In the genomic region with DNA sequence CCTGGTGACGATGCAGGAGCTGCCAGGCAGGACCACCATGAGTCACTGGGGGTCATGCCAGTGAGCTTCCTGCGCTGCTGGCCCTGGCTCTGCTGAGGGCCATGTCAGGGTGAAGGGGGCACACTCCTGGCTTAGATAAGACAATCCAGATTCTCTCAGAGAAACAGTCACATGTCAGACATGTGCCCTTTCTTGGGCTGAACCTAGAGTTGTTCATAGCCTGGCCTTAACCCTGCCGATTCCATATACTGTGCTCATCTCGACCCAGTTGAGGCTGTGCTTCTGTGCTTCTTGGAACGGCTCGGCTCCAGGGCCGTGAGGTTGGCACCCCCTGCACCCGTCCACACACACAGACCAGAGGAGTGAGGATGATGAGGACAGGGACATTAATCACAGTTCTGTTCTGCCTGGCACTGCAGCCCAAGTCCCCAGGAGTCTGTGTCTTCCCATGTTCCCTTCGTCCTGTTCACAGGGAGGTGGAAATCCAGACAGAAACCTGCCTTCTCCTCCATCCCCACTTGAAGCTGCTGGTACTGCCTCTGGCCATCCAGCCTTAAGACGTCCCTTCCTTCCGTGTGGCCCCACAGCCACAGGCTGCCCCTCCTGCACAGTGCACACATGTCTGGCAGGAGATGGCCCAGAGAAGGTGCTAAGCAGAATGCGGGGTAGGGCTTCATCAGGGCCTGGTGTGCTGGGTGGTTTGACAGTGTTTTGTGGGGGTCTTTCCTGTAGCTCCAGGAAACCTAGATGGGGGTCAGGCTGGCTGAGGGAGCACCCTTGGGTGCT, we compare ENCODE assay signal across 12 cellular contexts. TPM values are rescaled to one million over a fixed set of nuclear protein-coding genes. Genes with fewer than 3 reads are reported as not detected.
DNase-seq lines count a peak whose midpoint lies in the region; ATAC-seq and TF ChIP-seq lines count a peak whose summit lies in the region.
"Had no signal": no experiment of that assay in that cellular context is flagged by ENCODE, and none has a peak within 500 bp of the region (broad histone marks: within the 10 kb centered on the region; RNA-seq: fewer than 3 reads in every experiment).

No MANE protein-coding gene starts in this region.

- H3K27me3 ChIP-seq in GM23338 (ENCODE audit: insufficient read depth) (peaks cover 100% of the 10 kb centered on the region), adrenal gland (no peaks in the 10 kb centered on the region), lower lobe of right lung (ENCODE audit: low read depth) (no peaks in the 10 kb centered on the region), suprapubic skin (no peaks in the 10 kb centered on the region)

- no peaks in the 10 kb centered on the region for H3K9me2 ChIP-seq in GM23338 (ENCODE audit: insufficient read depth)
- no peaks in the 10 kb centered on the region for H3K9me2 ChIP-seq in OCI-LY7 (ENCODE audit: insufficient read depth, low read length)

- ATAC-seq in GM23338 (no peak), lower lobe of right lung (no peak), GM19452 (IDR thresholded peaks at IDR 0.05; ENCODE audit: unreplicated experiment) (no peak)
- ATAC-seq: effector memory CD8-positive, alpha-beta T cell had no signal

- H3K4me3 ChIP-seq in GM23338, result no peak overlapping the region
- no peak overlapping the region for H3K4me3 ChIP-seq in adrenal gland
- peak overlapping the region; percentile 30 for H3K4me3 ChIP-seq in lower lobe of right lung
- no peak overlapping the region for H3K4me3 ChIP-seq in suprapubic skin
- no peak overlapping the region for H3K4me3 ChIP-seq in OCI-LY7 (ENCODE audit: low read depth, low read length, poor library complexity, severe bottlenecking)

- WGBS in adrenal gland, 4 donors, result 48 to 80% (median 67%) methylated on average over 9 to 12 of the region's 12 CpGs
- 36% methylated on average over 9 of the region's 12 CpGs for WGBS in suprapubic skin

- H3K27me3 Mint-ChIP-seq in GM23338 (ENCODE audit: insufficient read depth, low read depth, poor library complexity), result peaks cover 95% of the 10 kb centered on the region

- H3K27ac Mint-ChIP-seq in GM23338, result no peak overlapping the region
- H3K27ac Mint-ChIP-seq: activated naive CD8-positive, alpha-beta T cell treated with anti-CD3 and anti-CD28 coated beads, Interleukin-2, amount 10 ng/mL, durations not matched to agents 7 days and 5 days; T-helper 1 cell treated with Interleukin-12 subunit alpha and Interleukin-12 subunit beta and Interleukin-4 antibody, amounts not matched to agents 30 μg/mL and 1 μg/mL, for 36 hours had no signal

- H4K20me1 ChIP-seq in GM23338 (replicated peaks; ENCODE audit: insufficient read depth), result peaks cover 4% of the 10 kb centered on the region; the same call in 1 of the 2 replicates
- no peaks in the 10 kb centered on the region for H4K20me1 ChIP-seq in OCI-LY7 (ENCODE audit: insufficient read depth, low read length)

- TF ChIP-seq EP300 in suprapubic skin (IDR thresholded peaks at IDR 0.05), result no peak

- no peaks in the 10 kb centered on the region for H3K36me3 Mint-ChIP-seq in GM23338 (ENCODE audit: low read depth)
- H3K36me3 Mint-ChIP-seq: activated naive CD8-positive, alpha-beta T cell treated with anti-CD3 and anti-CD28 coated beads, Interleukin-2, amount 10 ng/mL, durations not matched to agents 7 days and 5 days had no signal

- DNase-seq in GM23338 (ENCODE audit: low spot score) (no peak), adrenal gland (no peak), lower lobe of right lung (peak; percentile 34), suprapubic skin (ENCODE audit: low spot score in 2 of 2) (no peak), OCI-LY7 (ENCODE audit: low spot score) (no peak), activated gamma-delta T cell (lab: John Stamatoyannopoulos, UW) (no peak), amniotic stem cell (lab: John Stamatoyannopoulos, UW) (no peak)
- DNase-seq: effector memory CD8-positive, alpha-beta T cell; hippocampal formation had no signal

- CTCF ChIA-PET in OCI-LY7 (lab: Charles Lee; ENCODE audit: unreplicated experiment), result no interaction called here

- H3K4me2 ChIP-seq in GM23338 (0 out of 2 replicates have a peak overlapping the region, but pooled peaks have one; percentile 84), OCI-LY7 (ENCODE audit: low read length) (no peak overlapping the region)

- no peaks in the 10 kb centered on the region for H3K79me2 ChIP-seq in GM23338 (replicated peaks; ENCODE audit: insufficient read depth)
- H3K79me2 ChIP-seq in OCI-LY7 (ENCODE audit: insufficient read depth, low read depth, low read length), result no peaks in the 10 kb centered on the region

- TF ChIP-seq CTCF in GM23338 (conservative IDR thresholded peaks at IDR 0.05; ENCODE audit: low read depth in 2 of 2) (no peak), adrenal gland (IDR thresholded peaks at IDR 0.05) (no peak), lower lobe of right lung (IDR thresholded peaks at IDR 0.05) (no peak), suprapubic skin (IDR thresholded peaks at IDR 0.05) (no peak), OCI-LY7 (conservative IDR thresholded peaks at IDR 0.05; ENCODE audit: low read length) (no peak)

- no TSS peak for BruUV-seq in OCI-LY7 (replicated peaks; lab: Mats Ljungman, UMichigan)

- H3K27ac ChIP-seq in GM23338 (ENCODE audit: low read depth) (no peak overlapping the region), adrenal gland (peak overlapping the region in 3 of 5 donors; percentile 41 to 80 (median 65)), lower lobe of right lung (peak overlapping the region; percentile 92), suprapubic skin (peak overlapping the region; percentile 92), OCI-LY7 (ENCODE audit: low read depth, low read length, poor library complexity, severe bottlenecking) (no peak overlapping the region)

- no peak overlapping the region for H3K4me3 Mint-ChIP-seq in GM23338
- H3K4me3 Mint-ChIP-seq: T-helper 1 cell treated with Interleukin-12 subunit alpha and Interleukin-12 subunit beta and Interleukin-4 antibody, amounts not matched to agents 30 μg/mL and 1 μg/mL, for 36 hours had no signal

- H3K9me3 ChIP-seq in adrenal gland (replicated peaks in 1 of 3), result no peaks in the 10 kb centered on the region
- no peaks in the 10 kb centered on the region for H3K9me3 ChIP-seq in lower lobe of right lung
- no peaks in the 10 kb centered on the region for H3K9me3 ChIP-seq in suprapubic skin
- no peaks in the 10 kb centered on the region for H3K9me3 ChIP-seq in OCI-LY7 (ENCODE audit: low read length)

- peaks cover 3% of the 10 kb centered on the region; the same call in 1 of the 2 replicates for H3F3A ChIP-seq in GM23338 (replicated peaks; ENCODE audit: low read depth)

- no peak overlapping the region for H2AFZ ChIP-seq in GM23338
- no peak overlapping the region for H2AFZ ChIP-seq in OCI-LY7 (ENCODE audit: low read length)

- H3K4me1 ChIP-seq in GM23338 (ENCODE audit: insufficient read depth), result peaks cover 51% of the 10 kb centered on the region
- H3K4me1 ChIP-seq in adrenal gland (replicated peaks in 1 of 2), result peaks cover 0 to 31% of the 10 kb centered on the region in 2 donors
- peaks cover 82% of the 10 kb centered on the region for H3K4me1 ChIP-seq in lower lobe of right lung
- peaks cover 97% of the 10 kb centered on the region for H3K4me1 ChIP-seq in suprapubic skin
- H3K4me1 ChIP-seq in OCI-LY7 (ENCODE audit: insufficient read depth, low read length, poor library complexity, severe bottlenecking), result no peaks in the 10 kb centered on the region

- H3K36me3 ChIP-seq in GM23338 (ENCODE audit: insufficient read depth) (no peaks in the 10 kb centered on the region), adrenal gland (replicated peaks in 1 of 2) (no peaks in the 10 kb centered on the region), lower lobe of right lung (no peaks in the 10 kb centered on the region), suprapubic skin (no peaks in the 10 kb centered on the region), OCI-LY7 (ENCODE audit: insufficient read depth, low read length) (no peaks in the 10 kb centered on the region)

- H3K4me1 Mint-ChIP-seq in GM23338, result peaks cover 45% of the 10 kb centered on the region

- H3K9me3 Mint-ChIP-seq in GM23338, result no peaks in the 10 kb centered on the region; the same call in 2 of the 3 replicates
- H3K9me3 Mint-ChIP-seq: activated naive CD8-positive, alpha-beta T cell treated with anti-CD3 and anti-CD28 coated beads, Interleukin-2, amount 10 ng/mL, durations not matched to agents 7 days and 5 days; effector memory CD8-positive, alpha-beta T cell; T-helper 1 cell treated with Interleukin-12 subunit alpha and Interleukin-12 subunit beta and Interleukin-4 antibody, amounts not matched to agents 30 μg/mL and 1 μg/mL, for 36 hours had no signal

- intact Hi-C loops in adrenal gland (cut with DNase I), result no loop called here
- intact Hi-C loops in lower lobe of right lung (cut with DNase I), result no loop called here
- intact Hi-C loops in OCI-LY7 (cut with micrococcal nuclease; ENCODE audit: unreplicated experiment), result no loop called here

- TF ChIP-seq POLR2A in adrenal gland (IDR thresholded peaks at IDR 0.05) (no peak), suprapubic skin (IDR thresholded peaks at IDR 0.05) (no peak)

- POLR2A ChIA-PET in OCI-LY7 (lab: Charles Lee), result interaction anchor here (0.6 kb wide), 1 partner anchor 129 kb away, joined by 4 read pairs; no protein-coding TSS in a partner anchor

TF ChIP-seq in GM23338, 12 proteins besides CTCF, POLR2A, EP300 and RAD21 (continues in another document):
- TF ChIP-seq ZNF114 (CRISPR knock-in tag; IDR thresholded peaks at IDR 0.05), result no peak
- no peak for TF ChIP-seq NANOG (IDR thresholded peaks at IDR 0.05; ENCODE audit: borderline replicate concordance)
- TF ChIP-seq EZH2 (IDR thresholded peaks at IDR 0.05; ENCODE audit: low read depth, unreplicated experiment), result no peak

RNA-seq across cellular contexts. Expression of a gene that starts 50.0 kb away (rescaled TPM):
- 0.47 and 2.2 TPM in 2 replicates for total RNA-seq in GM23338 (2014; rRNA removed; shearing (Covaris generic))
- polyA plus RNA-seq in GM23338 (2016; fragmentation: Nextera tagmentation; extraction: Ambion mirVana) (0.77 and 1.2 TPM in 2 replicates), adrenal gland (10 to 100 TPM in 1 of 3 donors, 1 to 10 TPM in 1, under 1 TPM in 1; 0.38 to 18.7 (median 7.9) TPM)
- total RNA-seq in adrenal gland (10 to 100 TPM in 5 of 8 donors, 1 to 10 TPM in 3; 4.3 to 22.5 (median 13.2) TPM), lower lobe of right lung (27.2 TPM), suprapubic skin (1 to 10 TPM; 1.5 to 2.7 (median 2.2) TPM), OCI-LY7 (2022) (70.4 and 72.5 TPM in 2 replicates)
- total RNA-seq in OCI-LY7 (2014; rRNA removed; shearing (Covaris generic)), result 66.8 and 75.5 TPM in 2 replicates

RNA-seq across cellular contexts. Expression of a gene that starts 57.4 kb away (rescaled TPM):
- total RNA-seq in GM23338 (2014; rRNA removed; shearing (Covaris generic)), result 0.14 and 1.2 TPM in 2 replicates
- 0.06 and 0.31 TPM in 2 replicates for polyA plus RNA-seq in GM23338 (2016; fragmentation: Nextera tagmentation; extraction: Ambion mirVana)
- 10 to 100 TPM; 25.6 to 72.8 (median 36.5) TPM for total RNA-seq in adrenal gland
- 10 to 100 TPM in 1 of 3 donors, 1 to 10 TPM in 2; 4.9 to 18.0 (median 9.4) TPM for polyA plus RNA-seq in adrenal gland
- total RNA-seq in lower lobe of right lung, result 146 TPM
- 100 to 1,000 TPM; 126 to 223 (median 176) TPM for total RNA-seq in suprapubic skin
- 0.03 and 0.16 TPM in 2 replicates for total RNA-seq in OCI-LY7 (2014; rRNA removed; shearing (Covaris generic))
- total RNA-seq in OCI-LY7 (2022), result 0.68 and 0.72 TPM in 2 replicates

Comparison
In these comparisons a context has a peak if more than half of its experiments do, and no peak if none do; other contexts are left out.
1. H3K27ac ChIP-seq: peak in adrenal gland (3 of 5), lower lobe of right lung (single experiment) and suprapubic skin (single experiment); none in GM23338 (single experiment) and OCI-LY7 (single experiment).
2. RNA of a gene that starts 57.4 kb away (total RNA-seq): 126 to 223 TPM in suprapubic skin, 146 TPM in lower lobe of right lung (single experiment) and 25.6 to 72.8 TPM in adrenal gland; 0.03 to 0.72 TPM in OCI-LY7 and 0.14 to 1.2 TPM in GM23338; every median in the first group is over 10 times any median in the second.